In genomic region chr10:69864321-69864720, GRCh38 we compare ENCODE assay signal across 11 cellular contexts.
DNase-seq lines count a peak whose midpoint lies in the region; TF ChIP-seq lines count a peak whose summit lies in the region.
"Had no signal": no experiment of that assay in that cellular context is flagged by ENCODE, and none has a peak within 500 bp of the region (broad histone marks: within the 10 kb centered on the region; RNA-seq: fewer than 3 reads in every experiment).

No MANE protein-coding gene starts in this region.

- H3K9me3 ChIP-seq in sigmoid colon, result no peaks in the 10 kb centered on the region
- H3K9me3 ChIP-seq: upper lobe of left lung had no signal

- intact Hi-C loops in sigmoid colon (cut with DNase I), result no loop called here

- TF ChIP-seq CTCF in astrocyte of the spinal cord (IDR thresholded peaks at IDR 0.05; ENCODE audit: low read depth, low read length), result no peak
- no peak for TF ChIP-seq CTCF in sigmoid colon (IDR thresholded peaks at IDR 0.05)

- H3K36me3 ChIP-seq in ACC112 (ENCODE audit: insufficient read depth, low read length), result no peaks in the 10 kb centered on the region
- no peaks in the 10 kb centered on the region for H3K36me3 ChIP-seq in sigmoid colon
- H3K36me3 ChIP-seq: upper lobe of left lung had no signal

- H3K27me3 ChIP-seq in ACC112 (ENCODE audit: insufficient read depth, low read length) (no peaks in the 10 kb centered on the region), sigmoid colon (no peaks in the 10 kb centered on the region)
- H3K27me3 ChIP-seq: upper lobe of left lung had no signal

- DNase-seq in HT1080 (ENCODE audit: low read depth), result peak; percentile 98
- peak; percentile 95 for DNase-seq in astrocyte of the spinal cord (ENCODE audit: low read depth, low spot score)
- DNase-seq in hepatic stellate cell (ENCODE audit: low spot score), result peak; percentile 63
- DNase-seq in sigmoid colon, result no peak
- DNase-seq in NCI-H524 treated with DMSO at 0.1 percent for 48 hours (lab: John Stamatoyannopoulos, UW), result no peak
- DNase-seq in COR-L47 (lab: John Stamatoyannopoulos, UW), result no peak
- no peak for DNase-seq in ecto neural progenitor cell (ENCODE audit: low spot score)
- DNase-seq: NCI-H774, upper lobe of left lung had no signal

- H2AFZ ChIP-seq in ACC112 (ENCODE audit: low read length, unreplicated experiment), result no peak overlapping the region

- H3K27ac ChIP-seq in ACC112 (ENCODE audit: low read depth, low read length) (peak overlapping the region; percentile 68), sigmoid colon (no peak overlapping the region)
- H3K27ac ChIP-seq: coronary artery, upper lobe of left lung had no signal

- H3K4me3 ChIP-seq in ACC112 (ENCODE audit: low read depth, low read length), result no peak overlapping the region
- H3K4me3 ChIP-seq in astrocyte of the spinal cord (ENCODE audit: low read depth, low read length), result no peak overlapping the region
- no peak overlapping the region for H3K4me3 ChIP-seq in sigmoid colon
- H3K4me3 ChIP-seq: coronary artery, upper lobe of left lung had no signal

- H3K79me2 ChIP-seq in ACC112 (ENCODE audit: control insufficient read depth, insufficient read depth, low read length, unreplicated experiment), result no peaks in the 10 kb centered on the region

- no peak for TF ChIP-seq EP300 in sigmoid colon (IDR thresholded peaks at IDR 0.05)

- WGBS in sigmoid colon, 2 donors, result 54 to 72% methylated on average over 3 of the region's 3 CpGs

- peaks cover 55% of the 10 kb centered on the region for H3K4me1 ChIP-seq in ACC112 (ENCODE audit: control insufficient read depth, insufficient read depth, low read length, unreplicated experiment)
- H3K4me1 ChIP-seq in sigmoid colon, result peaks cover 0 to 27% (median 19%) of the 10 kb centered on the region in 4 donors

- TF ChIP-seq POLR2A in sigmoid colon (IDR thresholded peaks at IDR 0.05), result no peak

- in situ Hi-C loops in astrocyte of the spinal cord (cut with HindIII; ENCODE audit: low sequenced_read_pairs), result no loop called here

Comparison
In these comparisons a context has a peak if more than half of its experiments do, and no peak if none do; other contexts are left out.
1. DNase-seq: peak in HT1080 (single experiment), astrocyte of the spinal cord (single experiment) and hepatic stellate cell (single experiment); none in sigmoid colon (single experiment), NCI-H524 treated with DMSO at 0.1 percent for 48 hours (single experiment), COR-L47 (single experiment) and ecto neural progenitor cell (single experiment).